Comparison of ENCODE assay signal across 1 cellular context in the genomic region with DNA sequence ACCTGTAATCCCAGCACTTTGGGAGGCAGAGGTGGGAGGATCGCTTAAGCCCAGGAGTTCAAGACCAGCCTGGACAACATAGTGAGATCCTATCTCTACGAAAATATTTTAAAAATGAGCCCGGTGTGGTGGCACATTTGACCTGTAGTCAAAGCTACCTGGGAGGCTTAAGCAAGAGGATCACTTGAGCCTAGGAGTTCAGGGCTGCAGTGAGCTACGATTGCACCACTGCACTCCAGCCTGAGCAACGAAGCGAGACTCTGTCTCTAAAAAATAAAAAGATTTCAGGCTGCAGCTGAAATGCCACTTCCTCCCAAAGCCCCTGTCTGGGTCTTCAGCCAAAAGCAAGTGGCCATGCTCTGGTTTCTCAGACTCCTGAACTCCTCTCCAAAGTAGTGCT.
TF ChIP-seq lines count a peak whose summit lies in the region.

No MANE protein-coding gene starts in this region.

TF ChIP-seq in WTC11, 78 proteins besides CTCF, POLR2A, EP300 and RAD21:
- TF ChIP-seq, protein P1, sequence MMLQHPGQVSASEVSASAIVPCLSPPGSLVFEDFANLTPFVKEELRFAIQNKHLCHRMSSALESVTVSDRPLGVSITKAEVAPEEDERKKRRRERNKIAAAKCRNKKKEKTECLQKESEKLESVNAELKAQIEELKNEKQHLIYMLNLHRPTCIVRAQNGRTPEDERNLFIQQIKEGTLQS (CRISPR knock-in tag; conservative IDR thresholded peaks at IDR 0.05), result no peak
- TF ChIP-seq, protein P2, sequence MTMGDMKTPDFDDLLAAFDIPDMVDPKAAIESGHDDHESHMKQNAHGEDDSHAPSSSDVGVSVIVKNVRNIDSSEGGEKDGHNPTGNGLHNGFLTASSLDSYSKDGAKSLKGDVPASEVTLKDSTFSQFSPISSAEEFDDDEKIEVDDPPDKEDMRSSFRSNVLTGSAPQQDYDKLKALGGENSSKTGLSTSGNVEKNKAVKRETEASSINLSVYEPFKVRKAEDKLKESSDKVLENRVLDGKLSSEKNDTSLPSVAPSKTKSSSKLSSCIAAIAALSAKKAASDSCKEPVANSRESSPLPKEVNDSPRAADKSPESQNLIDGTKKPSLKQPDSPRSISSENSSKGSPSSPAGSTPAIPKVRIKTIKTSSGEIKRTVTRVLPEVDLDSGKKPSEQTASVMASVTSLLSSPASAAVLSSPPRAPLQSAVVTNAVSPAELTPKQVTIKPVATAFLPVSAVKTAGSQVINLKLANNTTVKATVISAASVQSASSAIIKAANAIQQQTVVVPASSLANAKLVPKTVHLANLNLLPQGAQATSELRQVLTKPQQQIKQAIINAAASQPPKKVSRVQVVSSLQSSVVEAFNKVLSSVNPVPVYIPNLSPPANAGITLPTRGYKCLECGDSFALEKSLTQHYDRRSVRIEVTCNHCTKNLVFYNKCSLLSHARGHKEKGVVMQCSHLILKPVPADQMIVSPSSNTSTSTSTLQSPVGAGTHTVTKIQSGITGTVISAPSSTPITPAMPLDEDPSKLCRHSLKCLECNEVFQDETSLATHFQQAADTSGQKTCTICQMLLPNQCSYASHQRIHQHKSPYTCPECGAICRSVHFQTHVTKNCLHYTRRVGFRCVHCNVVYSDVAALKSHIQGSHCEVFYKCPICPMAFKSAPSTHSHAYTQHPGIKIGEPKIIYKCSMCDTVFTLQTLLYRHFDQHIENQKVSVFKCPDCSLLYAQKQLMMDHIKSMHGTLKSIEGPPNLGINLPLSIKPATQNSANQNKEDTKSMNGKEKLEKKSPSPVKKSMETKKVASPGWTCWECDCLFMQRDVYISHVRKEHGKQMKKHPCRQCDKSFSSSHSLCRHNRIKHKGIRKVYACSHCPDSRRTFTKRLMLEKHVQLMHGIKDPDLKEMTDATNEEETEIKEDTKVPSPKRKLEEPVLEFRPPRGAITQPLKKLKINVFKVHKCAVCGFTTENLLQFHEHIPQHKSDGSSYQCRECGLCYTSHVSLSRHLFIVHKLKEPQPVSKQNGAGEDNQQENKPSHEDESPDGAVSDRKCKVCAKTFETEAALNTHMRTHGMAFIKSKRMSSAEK (CRISPR knock-in tag; IDR thresholded peaks at IDR 0.05; ENCODE audit: borderline replicate concordance), result no peak
